In the genomic region with DNA sequence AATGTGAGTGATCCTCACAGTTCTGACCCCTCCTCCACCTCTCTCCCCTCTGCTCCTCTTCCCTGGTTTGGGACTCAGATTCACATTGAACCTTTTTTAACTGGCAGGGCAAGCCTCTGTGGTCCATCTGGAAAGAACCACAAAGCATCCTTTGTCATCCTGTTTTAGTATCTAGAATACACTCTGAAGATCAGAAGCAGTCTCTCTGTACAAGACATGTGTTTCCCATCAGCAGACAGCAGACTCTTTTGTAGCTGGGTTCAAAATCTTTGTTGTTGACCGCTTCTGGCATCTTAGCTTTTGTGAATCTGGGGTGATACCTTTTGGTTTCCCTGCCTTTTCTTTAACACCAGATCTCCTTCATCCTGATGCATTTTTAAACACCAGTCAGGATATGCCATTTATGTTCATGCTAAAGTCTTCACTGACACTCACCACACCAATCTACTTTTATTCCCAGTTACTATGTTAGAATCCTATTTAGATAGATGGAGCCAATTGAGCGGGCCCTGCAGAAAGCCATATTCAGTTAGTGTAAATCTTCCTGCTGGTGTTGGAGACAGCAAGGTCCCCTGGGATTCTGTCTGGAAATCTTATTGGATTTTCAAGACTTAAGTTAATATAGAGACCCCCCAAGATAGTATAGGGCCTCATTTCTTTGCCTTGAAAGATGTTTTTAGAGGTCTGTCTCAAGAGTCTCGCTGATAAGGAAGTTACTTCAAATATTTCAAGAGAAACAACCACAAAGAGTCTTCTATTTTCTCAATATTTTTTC, we compare ENCODE assay signal across 12 cellular contexts. TPM values are rescaled to one million over a fixed set of nuclear protein-coding genes. Genes with fewer than 3 reads are reported as not detected.
"Had no signal": no experiment of that assay in that cellular context is flagged by ENCODE, and none has a peak within 500 bp of the region (broad histone marks: within the 10 kb centered on the region; RNA-seq: fewer than 3 reads in every experiment).

No MANE protein-coding gene starts in this region.

- H3K4me1 ChIP-seq: adrenal gland, tibial nerve, vagina had no signal

- DNase-seq: activated CD4-positive, alpha-beta memory T cell treated with anti-CD3 and anti-CD28 coated beads for 36 hours; activated CD4-positive, alpha-beta T cell treated with anti-CD3 and anti-CD28 coated beads for 36 hours; activated CD8-positive, alpha-beta memory T cell treated with anti-CD3 and anti-CD28 coated beads, Interleukin-2, amount 10 ng/mL, durations not matched to agents 7 days and 5 days; activated T-cell treated with anti-CD3 and anti-CD28 coated beads, Interleukin-2, amount 50 U/mL, for 1 hour; adrenal gland; ovary; stimulated activated CD4-positive, alpha-beta T cell treated with anti-CD3 and anti-CD28 coated beads, Interleukin-2, amount 100 ng/mL, for 24 hours; T-helper 17 cell had no signal

- H3K9me3 ChIP-seq: adrenal gland, ovary, tibial nerve, vagina had no signal

- H3K27me3 ChIP-seq: adrenal gland, cardiac muscle cell, ovary, tibial nerve, vagina had no signal

- H3K4me3 ChIP-seq: adrenal gland, cardiac muscle cell, ovary, tibial nerve, vagina had no signal

- H3K36me3 ChIP-seq: adrenal gland, cardiac muscle cell, ovary, vagina had no signal

- H3K27ac ChIP-seq: adrenal gland, cardiac muscle cell, ovary, tibial nerve, vagina had no signal

RNA-seq across cellular contexts. Expression of a gene that starts 51.1 kb away (rescaled TPM):
- total RNA-seq: myocyte had no signal
